In the genomic region with DNA sequence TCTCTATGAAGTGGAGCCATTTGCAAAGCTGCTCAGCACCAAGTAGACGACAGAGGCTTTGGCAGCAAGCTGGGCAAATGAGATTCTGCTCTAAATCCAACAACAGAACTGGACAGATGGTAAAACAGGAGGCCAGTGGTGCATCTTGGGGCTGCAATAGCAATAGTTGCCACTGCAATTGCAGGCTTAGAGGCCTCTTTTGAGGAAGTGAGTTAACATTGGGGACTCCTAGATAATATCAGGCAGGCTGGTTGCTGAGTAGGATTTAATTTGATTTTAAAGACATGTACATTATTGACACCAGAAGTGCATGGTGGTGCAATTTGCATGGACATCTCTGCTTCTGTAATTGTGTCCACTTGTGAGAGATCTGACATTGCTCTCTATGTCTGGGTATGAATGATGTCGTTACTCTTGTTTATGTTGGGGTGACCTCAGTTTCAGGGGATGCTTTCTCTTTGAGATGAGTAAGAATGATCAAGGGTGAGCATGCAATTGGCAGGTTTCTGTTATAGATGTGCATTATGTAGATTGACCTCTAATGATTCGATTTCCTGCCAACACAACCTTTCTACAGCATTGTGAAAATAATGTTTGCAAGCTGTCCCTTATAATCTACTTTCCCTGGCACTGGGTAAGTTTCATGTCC, we compare ENCODE assay signal across 26 cellular contexts.
A peak's percentile ranks its signal among the peaks of the same experiment; 100 is the strongest.
DNase-seq lines count a peak whose midpoint lies in the region; ATAC-seq and TF ChIP-seq lines count a peak whose summit lies in the region.
"Had no signal": no experiment of that assay in that cellular context is flagged by ENCODE, and none has a peak within 500 bp of the region (broad histone marks: within the 10 kb centered on the region; RNA-seq: fewer than 3 reads in every experiment).

No MANE protein-coding gene starts in this region.

- TF ChIP-seq EP300 in gastroesophageal sphincter (IDR thresholded peaks at IDR 0.05), result no peak

- TF ChIP-seq POLR2A in uterus (IDR thresholded peaks at IDR 0.05) (no peak), gastroesophageal sphincter (IDR thresholded peaks at IDR 0.05) (no peak)

- H3K27me3 ChIP-seq in mammary epithelial cell (ENCODE audit: insufficient read depth, low read length), result no peaks in the 10 kb centered on the region
- H3K27me3 ChIP-seq in uterus, result no peaks in the 10 kb centered on the region
- H3K27me3 ChIP-seq in gastroesophageal sphincter, result peaks cover 8% of the 10 kb centered on the region
- H3K27me3 ChIP-seq: BLaER1 treated with 17β-estradiol and CSF1 and Interleukin-3, amounts not matched to agents 10 nM and 100 nM; pancreas had no signal

- peak; percentile 63 for ATAC-seq in GM18502 (IDR thresholded peaks at IDR 0.05; ENCODE audit: poor library complexity, unreplicated experiment)
- ATAC-seq in GM19463 (IDR thresholded peaks at IDR 0.05; ENCODE audit: unreplicated experiment), result peak; percentile 47
- peak; percentile 47 for ATAC-seq in HG03432 (IDR thresholded peaks at IDR 0.05; ENCODE audit: unreplicated experiment)
- no peak for ATAC-seq in gastroesophageal sphincter
- no peak for ATAC-seq in GM21367 (IDR thresholded peaks at IDR 0.05; ENCODE audit: unreplicated experiment)
- ATAC-seq: activated naive CD8-positive, alpha-beta T cell treated with anti-CD3 and anti-CD28 coated beads, Interleukin-2, amount 50 U/mL, for 24 hours; pancreas; stimulated activated memory B cell treated with anti-CD40 and anti-IgM and Interleukin-4, amounts not matched to agents 10 μg/mL and 1 μg/mL and 100 μg/mL, for 72 hours had no signal

- no peak overlapping the region for H2AFZ ChIP-seq in mammary epithelial cell (ENCODE audit: low read depth, low read length)

- BruUV-seq in mammary epithelial cell (replicated peaks; lab: Mats Ljungman, UMichigan), result no TSS peak

- H3K4me1 ChIP-seq in mammary epithelial cell (ENCODE audit: insufficient read depth, low read length), result no peaks in the 10 kb centered on the region
- no peaks in the 10 kb centered on the region for H3K4me1 ChIP-seq in uterus
- no peaks in the 10 kb centered on the region for H3K4me1 ChIP-seq in gastroesophageal sphincter
- H3K4me1 ChIP-seq: BLaER1 treated with 17β-estradiol and CSF1 and Interleukin-3, amounts not matched to agents 10 nM and 100 nM; HAP-1; pancreas had no signal

- intact Hi-C loops in mammary epithelial cell (cut with micrococcal nuclease), result no loop called here
- intact Hi-C loops in uterus (cut with DNase I; ENCODE audit: low total_unique reads), result no loop called here

- H3K9me3 ChIP-seq in mammary epithelial cell (replicated peaks; ENCODE audit: insufficient read depth, low read length) (no peaks in the 10 kb centered on the region), uterus (no peaks in the 10 kb centered on the region), gastroesophageal sphincter (no peaks in the 10 kb centered on the region)
- H3K9me3 ChIP-seq: BLaER1 treated with 17β-estradiol and CSF1 and Interleukin-3, amounts not matched to agents 10 nM and 100 nM; HAP-1; pancreas had no signal

- H3K9ac ChIP-seq in mammary epithelial cell (ENCODE audit: insufficient read depth, low read length), result no peak overlapping the region
- H3K9ac ChIP-seq: BLaER1 treated with 17β-estradiol and CSF1 and Interleukin-3, amounts not matched to agents 10 nM and 100 nM had no signal

- DNase-seq in mammary epithelial cell, result no peak
- no peak for DNase-seq in uterus
- DNase-seq: activated CD4-positive, alpha-beta memory T cell treated with anti-CD3 and anti-CD28 coated beads for 36 hours; activated CD4-positive, alpha-beta T cell treated with anti-CD3 and anti-CD28 coated beads for 1 hour; activated naive CD4-positive, alpha-beta T cell; activated naive CD8-positive, alpha-beta T cell treated with anti-CD3 and anti-CD28 coated beads, Interleukin-2, amount 50 U/mL, for 24 hours; cortex of kidney; DMS53; effector memory CD4-positive, alpha-beta T cell; glutamatergic neuron; KG1; NCI-H1105; NCI-H1930; NCI-H226; pancreas; retina; SIG-M5; substantia nigra had no signal

- H3K27ac ChIP-seq in mammary epithelial cell (ENCODE audit: insufficient read depth, low read depth, low read length) (no peak overlapping the region), uterus (no peak overlapping the region), gastroesophageal sphincter (no peak overlapping the region)
- H3K27ac ChIP-seq: BLaER1 treated with 17β-estradiol and CSF1 and Interleukin-3, amounts not matched to agents 10 nM and 100 nM; pancreas had no signal

- in situ Hi-C loops in mammary epithelial cell (cut with MboI; ENCODE audit: low sequenced_read_pairs in 2 of 2), result no loop called here

- dilution Hi-C loops in mammary epithelial cell (cut with HindIII; ENCODE audit: low sequenced_read_pairs), result no loop called here

- WGBS in mammary epithelial cell (ENCODE audit: low coverage, missing lambda C conversion rate), result 15% methylated on average over 3 of the region's 3 CpGs
- WGBS in gastroesophageal sphincter (ENCODE audit: low coverage in 1 of 2), 2 donors, result 63 to 100% methylated on average over 1 to 3 of the region's 3 CpGs

- H3K36me3 ChIP-seq in mammary epithelial cell (ENCODE audit: insufficient read depth, low read length) (no peaks in the 10 kb centered on the region), uterus (no peaks in the 10 kb centered on the region), gastroesophageal sphincter (no peaks in the 10 kb centered on the region)
- H3K36me3 ChIP-seq: BLaER1 treated with 17β-estradiol and CSF1 and Interleukin-3, amounts not matched to agents 10 nM and 100 nM; HAP-1; pancreas had no signal

- TF ChIP-seq CTCF in mammary epithelial cell (conservative IDR thresholded peaks at IDR 0.05 in 1 of 2, IDR thresholded peaks at IDR 0.05 in 1 of 2; ENCODE audit: extremely low read depth in 1 of 2, insufficient read depth in 1 of 2, low read depth in 1 of 2, low read length in 2 of 2) (no peak), uterus (IDR thresholded peaks at IDR 0.05) (no peak), gastroesophageal sphincter (IDR thresholded peaks at IDR 0.05) (no peak)

- no peaks in the 10 kb centered on the region for H4K20me1 ChIP-seq in mammary epithelial cell (ENCODE audit: insufficient read depth, low read length)
- H4K20me1 ChIP-seq: BLaER1 treated with 17β-estradiol and CSF1 and Interleukin-3, amounts not matched to agents 10 nM and 100 nM had no signal

- no peaks in the 10 kb centered on the region for H3K79me2 ChIP-seq in mammary epithelial cell (ENCODE audit: insufficient read depth, low read length)

- H3K4me2 ChIP-seq in mammary epithelial cell (ENCODE audit: insufficient read depth, low read depth, low read length), result no peak overlapping the region
- H3K4me2 ChIP-seq: BLaER1 treated with 17β-estradiol and CSF1 and Interleukin-3, amounts not matched to agents 10 nM and 100 nM had no signal

- no peak overlapping the region for H3K4me3 ChIP-seq in mammary epithelial cell (replicated peaks in 1 of 3; ENCODE audit: insufficient read depth in 1 of 3, low read depth in 2 of 3, low read length in 3 of 3)
- H3K4me3 ChIP-seq in uterus, result no peak overlapping the region
- H3K4me3 ChIP-seq in gastroesophageal sphincter, result no peak overlapping the region
- H3K4me3 ChIP-seq: BLaER1 treated with 17β-estradiol and CSF1 and Interleukin-3, amounts not matched to agents 10 nM and 100 nM; HAP-1; pancreas had no signal

- CTCF ChIA-PET in mammary epithelial cell (lab: Charles Lee; ENCODE audit: low non-redundant PET), result no interaction called here

Comparison
In these comparisons a context has a peak if more than half of its experiments do, and no peak if none do; other contexts are left out.
1. ATAC-seq: peak in GM18502 (single experiment), GM19463 (single experiment) and HG03432 (single experiment); none in gastroesophageal sphincter (single experiment) and GM21367 (single experiment).